ENCODE assay signal across 1 cellular context in genomic region chr7:90595341-90595800, GRCh38.
TF ChIP-seq lines count a peak whose summit lies in the region.

No MANE protein-coding gene starts in this region.

TF ChIP-seq in H1, 55 proteins besides CTCF, POLR2A, EP300 and RAD21:
- TF ChIP-seq KDM4A (IDR thresholded peaks at IDR 0.05; ENCODE audit: low read depth, low read length, severe bottlenecking) (no peak), RBBP5 (IDR thresholded peaks at IDR 0.05; ENCODE audit: borderline replicate concordance, low read depth, low read length) (0 out of 2 replicates have a peak, but pooled peaks have one; percentile 32), TAF7 (optimal IDR thresholded peaks at IDR 0.05; ENCODE audit: borderline replicate concordance, low read depth, low read length) (no peak), RFX5 (IDR thresholded peaks at IDR 0.05; ENCODE audit: borderline replicate concordance, low read depth, low read length) (no peak), ASH2L (IDR thresholded peaks at IDR 0.05; ENCODE audit: low read length) (no peak)
